18 cellular contexts compared by ENCODE assay signal in the genomic region with DNA sequence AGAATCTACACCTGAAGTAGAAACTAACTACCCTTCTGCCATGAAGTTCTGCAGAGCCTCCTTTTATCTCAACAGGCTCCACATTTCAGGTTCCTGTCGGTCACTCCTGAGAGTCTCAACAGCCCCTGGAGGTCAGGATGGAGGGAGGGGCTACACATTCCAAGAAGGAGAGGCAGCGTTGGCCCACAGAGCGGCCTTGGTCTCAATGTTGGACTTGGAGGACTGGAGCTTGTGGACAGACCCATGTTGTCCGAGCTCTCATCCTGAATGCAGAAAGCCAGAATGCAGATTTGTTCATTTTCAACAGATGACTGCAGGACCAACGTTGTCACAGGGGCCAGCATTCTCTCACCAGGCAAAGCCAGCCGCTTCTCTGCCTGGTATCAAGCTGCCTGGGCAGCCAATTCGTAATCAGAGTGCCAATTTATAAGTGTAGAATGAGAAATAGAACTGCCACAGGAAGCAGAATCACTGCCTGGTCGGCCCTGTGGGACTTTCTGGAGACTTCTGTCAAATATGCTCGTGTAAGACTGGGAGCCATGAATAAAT.
"Had no signal": no experiment of that assay in that cellular context is flagged by ENCODE, and none has a peak within 500 bp of the region (broad histone marks: within the 10 kb centered on the region; RNA-seq: fewer than 3 reads in every experiment).

No MANE protein-coding gene starts in this region.

- H3K4me3 Mint-ChIP-seq: activated CD4-positive, alpha-beta T cell treated with anti-CD3 and anti-CD28 coated beads for 36 hours; activated naive CD4-positive, alpha-beta T cell treated with anti-CD3 and anti-CD28 coated beads for 36 hours; brain; naive thymus-derived CD4-positive, alpha-beta T cell; T-cell; WTC11 had no signal

- H3K9me3 ChIP-seq: pancreas, tibial artery had no signal

- H3K36me3 Mint-ChIP-seq: brain; naive thymus-derived CD4-positive, alpha-beta T cell had no signal

- H3K9me3 Mint-ChIP-seq: activated naive CD4-positive, alpha-beta T cell treated with anti-CD3 and anti-CD28 coated beads for 36 hours; T-cell; WTC11 had no signal

- H3K27me3 ChIP-seq: pancreas, tibial artery had no signal

- ATAC-seq: activated CD4-positive, alpha-beta T cell treated with anti-CD3 and anti-CD28 coated beads for 36 hours; naive thymus-derived CD4-positive, alpha-beta T cell; pancreas; T-cell; WTC11 had no signal

- H3K27me3 Mint-ChIP-seq: activated CD4-positive, alpha-beta T cell treated with anti-CD3 and anti-CD28 coated beads for 36 hours; naive thymus-derived CD4-positive, alpha-beta T cell; T-cell had no signal

- H3K36me3 ChIP-seq: pancreas had no signal

- DNase-seq: activated CD4-positive, alpha-beta T cell treated with anti-CD3 and anti-CD28 coated beads for 36 hours; activated CD4-positive, alpha-beta T cell treated with anti-CD3 and anti-CD28 coated beads, Interleukin-2, amount 50 U/mL, for 48 hours; activated naive CD4-positive, alpha-beta T cell treated with anti-CD3 and anti-CD28 coated beads for 36 hours; activated T-cell treated with anti-CD3 and anti-CD28 coated beads for 4 hours; central memory CD4-positive, alpha-beta T cell; erythroblast; foreskin melanocyte; kidney glomerular epithelial cell; mesenchymal stem cell; naive thymus-derived CD4-positive, alpha-beta T cell; pancreas; stimulated activated CD8-positive, alpha-beta memory T cell treated with anti-CD3 and anti-CD28 coated beads, Interleukin-4, amount 100 ng/mL, for 48 hours; stimulated activated naive CD4-positive, alpha-beta T cell treated with Interleukin-2 at 50 U/mL for 16 hours; T-cell had no signal

- H3K27ac Mint-ChIP-seq: activated CD4-positive, alpha-beta T cell treated with anti-CD3 and anti-CD28 coated beads for 36 hours; activated naive CD4-positive, alpha-beta T cell treated with anti-CD3 and anti-CD28 coated beads for 36 hours; brain; naive thymus-derived CD4-positive, alpha-beta T cell; T-cell; WTC11 had no signal

- H3K27ac ChIP-seq: coronary artery, pancreas, tibial artery had no signal

- H3K4me1 ChIP-seq: pancreas, tibial artery had no signal

- H3K4me3 ChIP-seq: coronary artery, pancreas, tibial artery had no signal
